In the genomic region with DNA sequence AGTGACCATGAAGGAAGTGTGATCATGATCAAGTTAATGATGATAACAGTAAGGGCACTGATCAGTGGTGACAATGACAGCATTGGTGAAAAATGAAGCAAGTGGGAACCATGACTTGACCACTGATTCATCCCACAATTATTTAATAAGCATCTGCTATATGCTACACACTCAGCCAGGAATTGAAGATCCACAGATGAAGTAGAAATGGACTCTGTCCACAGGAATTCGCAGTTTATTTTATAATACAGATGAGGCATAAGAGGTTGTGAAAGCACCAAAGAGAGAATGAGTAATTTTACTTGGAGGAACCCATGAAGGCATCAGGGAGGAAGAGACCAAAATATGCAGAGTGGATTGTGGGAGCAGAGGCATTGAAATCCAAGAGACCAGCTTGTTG, we compare ENCODE assay signal across 17 cellular contexts. TPM values are rescaled to one million over a fixed set of nuclear protein-coding genes. Genes with fewer than 3 reads are reported as not detected.
DNase-seq lines count a peak whose midpoint lies in the region; ATAC-seq and TF ChIP-seq lines count a peak whose summit lies in the region.
"Had no signal": no experiment of that assay in that cellular context is flagged by ENCODE, and none has a peak within 500 bp of the region (broad histone marks: within the 10 kb centered on the region; RNA-seq: fewer than 3 reads in every experiment).

No MANE protein-coding gene starts in this region.

- DNase-seq in AG04450 (ENCODE audit: low read depth, low spot score) (peak; percentile 90), HS-27A (ENCODE audit: low read depth) (peak; percentile 88), amniotic stem cell (lab: John Stamatoyannopoulos, UW) (peak; percentile 89), foreskin keratinocyte (peak; percentile 88 to 96), NK-92 (lab: John Stamatoyannopoulos, UW; ENCODE audit: unreplicated experiment) (no peak), islet precursor cell (no peak), psoas muscle (no peak)
- DNase-seq: activated naive CD8-positive, alpha-beta T cell treated with anti-CD3 and anti-CD28 coated beads for 36 hours; BE2C; effector CD4-positive, alpha-beta T cell; NCI-H2171; posterior cingulate gyrus; stimulated activated CD4-positive, alpha-beta T cell treated with anti-CD3 and anti-CD28 coated beads, Interleukin-1b, Interleukin-23, amount 100 ng/mL, for 48 hours had no signal

- CTCF ChIA-PET in AG04450 (lab: Charles Lee), result interaction anchor here (1.0 to 5.3 kb wide), 11 partner anchors 8 to 177 kb away, joined by 3 to 40 read pairs (median 6); partner anchors contain the start of gene COPZ1

- ATAC-seq in foreskin keratinocyte (peak; percentile 60), GM19395 (IDR thresholded peaks at IDR 0.05; ENCODE audit: unreplicated experiment) (no peak), psoas muscle (no peak)
- ATAC-seq: stimulated activated effector memory CD8-positive, alpha-beta T cell treated with anti-CD3 and anti-CD28 coated beads, Interleukin-12 subunit alpha, Interleukin-12 subunit beta, amount 100 ng/mL, for 72 hours had no signal

- POLR2A ChIA-PET in AG04450 (lab: Yijun Ruan, JAX), result interaction anchor here (0.7 to 1.6 kb wide), 5 partner anchors 29 to 110 kb away, joined by 3 to 8 read pairs (median 4); partner anchors contain the start of genes CBX5, COPZ1 and HNRNPA1

- H3K27me3 ChIP-seq in AG04450 (ENCODE audit: control insufficient read depth, insufficient read depth, low read length) (no peaks in the 10 kb centered on the region), foreskin keratinocyte (no peaks in the 10 kb centered on the region), psoas muscle (ENCODE audit: insufficient read depth in 3 of 3, low read length in 2 of 3) (no peaks in the 10 kb centered on the region)
- H3K27me3 ChIP-seq: BE2C had no signal

- H3K4me3 ChIP-seq in AG04450 (ENCODE audit: low read depth, low read length) (no peak overlapping the region), psoas muscle (no peak overlapping the region)
- H3K4me3 ChIP-seq: PC-9 had no signal

- 85 to 93% (median 93%) methylated on average over 1 of the region's 1 CpG for WGBS in psoas muscle, 3 donors

- TF ChIP-seq CTCF in AG04450 (IDR thresholded peaks at IDR 0.05; ENCODE audit: low read depth, low read length) (no peak), foreskin keratinocyte (conservative IDR thresholded peaks at IDR 0.05) (no peak), psoas muscle (IDR thresholded peaks at IDR 0.05) (no peak)

- no peaks in the 10 kb centered on the region for H3K36me3 ChIP-seq in psoas muscle (ENCODE audit: insufficient read depth in 1 of 2, low read depth in 1 of 2)
- H3K36me3 ChIP-seq: BE2C had no signal

- intact Hi-C loops in psoas muscle (cut with DNase I), result loop anchor here (5.0 kb wide), 3 partner anchors 50 to 140 kb away; partner anchors contain the start of genes COPZ1 (in 1 of the 2) and GPR84 (in 1 of the 2)

- peaks cover 6% of the 10 kb centered on the region for H3K4me1 ChIP-seq in foreskin keratinocyte
- peaks cover under 1% of the 10 kb centered on the region for H3K4me1 ChIP-seq in psoas muscle
- H3K4me1 ChIP-seq: BE2C had no signal

- no peaks in the 10 kb centered on the region; the same call in 1 of the 2 replicates for H3K9me3 ChIP-seq in AG04450 (ENCODE audit: control insufficient read depth, insufficient read depth, low read length)
- no peaks in the 10 kb centered on the region for H3K9me3 ChIP-seq in psoas muscle
- H3K9me3 ChIP-seq: BE2C had no signal

- H3K27ac ChIP-seq in AG04450 (ENCODE audit: low read depth, low read length) (peak overlapping the region; percentile 84), foreskin keratinocyte (no peak overlapping the region), psoas muscle (no peak overlapping the region)
- H3K27ac ChIP-seq: KMS-11, PC-9 had no signal

RNA-seq across cellular contexts. Expression of gene SMUG1, which starts 33.8 kb away (rescaled TPM):
- polyA plus RNA-seq in AG04450 (2011; rRNA removed) (26.9 and 31.5 TPM in 2 replicates), foreskin keratinocyte (73.3 and 80.9 TPM in 2 replicates), psoas muscle (10 to 100 TPM; 28.2 to 49.2 (median 36.5) TPM)
- 16.5 and 18.6 TPM in 2 replicates for polyA minus RNA-seq in AG04450 (2011; rRNA and poly(A)+ RNA removed)
- total RNA-seq in foreskin keratinocyte (54.7 and 58.7 TPM in 2 replicates), psoas muscle (10 to 100 TPM; 16.4 to 25.7 (median 19.7) TPM)

RNA-seq across cellular contexts. Expression of gene CBX5, which starts 57.3 kb away (rescaled TPM):
- polyA plus RNA-seq in AG04450 (2011; rRNA removed) (49.0 and 62.3 TPM in 2 replicates), foreskin keratinocyte (20.5 and 24.4 TPM in 2 replicates), psoas muscle (1 to 10 TPM; 5.2 to 9.3 (median 8.4) TPM)
- 57.1 and 101 TPM in 2 replicates for polyA minus RNA-seq in AG04450 (2011; rRNA and poly(A)+ RNA removed)
- total RNA-seq in foreskin keratinocyte (67.9 and 70.7 TPM in 2 replicates), psoas muscle (10 to 100 TPM; 12.1 to 19.3 (median 16.4) TPM)

RNA-seq across cellular contexts. Expression of gene HNRNPA1, which starts 57.9 kb away (rescaled TPM):
- polyA plus RNA-seq in AG04450 (2011; rRNA removed) (741 and 845 TPM in 2 replicates), foreskin keratinocyte (1,089 and 1,295 TPM in 2 replicates), psoas muscle (100 to 1,000 TPM; 310 to 826 (median 453) TPM)
- polyA minus RNA-seq in AG04450 (2011; rRNA and poly(A)+ RNA removed), result 1,089 and 1,312 TPM in 2 replicates
- total RNA-seq in foreskin keratinocyte (812 and 1,049 TPM in 2 replicates), psoas muscle (100 to 1,000 TPM; 282 to 601 (median 458) TPM)

Comparison
In these comparisons a context has a peak if more than half of its experiments do, and no peak if none do; other contexts are left out.
1. DNase-seq: peak in AG04450 (single experiment), HS-27A (single experiment), amniotic stem cell (single experiment) and foreskin keratinocyte (2 of 2); none in NK-92 (single experiment), islet precursor cell (single experiment) and psoas muscle (0 of 2).